25 cellular contexts compared by ENCODE assay signal in genomic region chr7:4173615-4174014, GRCh38.
"Had no signal": no experiment of that assay in that cellular context is flagged by ENCODE, and none has a peak within 500 bp of the region (broad histone marks: within the 10 kb centered on the region; RNA-seq: fewer than 3 reads in every experiment).

No MANE protein-coding gene starts in this region.

- H3K4me1 Mint-ChIP-seq: natural killer cell; stimulated activated memory B cell treated with anti-CD40 and anti-IgM and Interleukin-4, amounts not matched to agents 10 μg/mL and 1 μg/mL and 100 μg/mL, for 72 hours had no signal

- H3K4me3 Mint-ChIP-seq: mesothelial cell of epicardium; naive B cell; natural killer cell; nephron progenitor cell; stimulated activated memory B cell treated with anti-CD40 and anti-IgM and Interleukin-4, amounts not matched to agents 10 μg/mL and 1 μg/mL and 100 μg/mL, for 72 hours had no signal

- H3K27me3 Mint-ChIP-seq: naive B cell; stimulated activated memory B cell treated with anti-CD40 and anti-IgM and Interleukin-4, amounts not matched to agents 10 μg/mL and 1 μg/mL and 100 μg/mL, for 72 hours had no signal

- H3K36me3 ChIP-seq: heart right ventricle, left ventricle myocardium inferior, pancreas, prostate gland, suprapubic skin, upper lobe of right lung had no signal

- DNase-seq: heart right ventricle; islet precursor cell; left ventricle myocardium inferior; mesendoderm; naive B cell; natural killer cell; nephron progenitor cell; nucleus accumbens; retina; stimulated activated CD4-positive, alpha-beta T cell treated with anti-CD3 and anti-CD28 coated beads, Interleukin-4, amount 100 ng/mL, for 24 hours; stimulated activated naive CD4-positive, alpha-beta T cell treated with Interleukin-2 at 50 U/mL for 16 hours; tibial artery; trophoblast cell; upper lobe of right lung had no signal

- H3K4me1 ChIP-seq: left ventricle myocardium inferior, pancreas, prostate gland, tibial artery, upper lobe of right lung had no signal

- H3K4me3 ChIP-seq: heart right ventricle, hepatocyte, left ventricle myocardium inferior, lung, pancreas, prostate gland, skin epidermis, suprapubic skin, thoracic aorta, tibial artery, upper lobe of right lung had no signal

- H3K27ac Mint-ChIP-seq: mesothelial cell of epicardium; natural killer cell; nephron progenitor cell; stimulated activated memory B cell treated with anti-CD40 and anti-IgM and Interleukin-4, amounts not matched to agents 10 μg/mL and 1 μg/mL and 100 μg/mL, for 72 hours had no signal

- H3K27ac ChIP-seq: heart right ventricle, hepatocyte, left ventricle myocardium inferior, pancreas, prostate gland, suprapubic skin, thoracic aorta, tibial artery, upper lobe of right lung had no signal

- H3K36me3 Mint-ChIP-seq: naive B cell; natural killer cell; stimulated activated memory B cell treated with anti-CD40 and anti-IgM and Interleukin-4, amounts not matched to agents 10 μg/mL and 1 μg/mL and 100 μg/mL, for 72 hours had no signal

- H3K9me3 ChIP-seq: heart right ventricle, left ventricle myocardium inferior, pancreas, prostate gland, suprapubic skin, thoracic aorta, tibial artery, upper lobe of right lung had no signal

- H3K9me3 Mint-ChIP-seq: mesothelial cell of epicardium; natural killer cell; stimulated activated memory B cell treated with anti-CD40 and anti-IgM and Interleukin-4, amounts not matched to agents 10 μg/mL and 1 μg/mL and 100 μg/mL, for 72 hours had no signal

- ATAC-seq: heart right ventricle; natural killer cell; right cardiac atrium; sciatic nerve; stimulated activated memory B cell treated with anti-CD40 and anti-IgM and Interleukin-4, amounts not matched to agents 10 μg/mL and 1 μg/mL and 100 μg/mL, for 72 hours; upper lobe of right lung had no signal

- H3K27me3 ChIP-seq: heart right ventricle, hepatocyte, pancreas, suprapubic skin, tibial artery, upper lobe of right lung had no signal
